In the genomic region with DNA sequence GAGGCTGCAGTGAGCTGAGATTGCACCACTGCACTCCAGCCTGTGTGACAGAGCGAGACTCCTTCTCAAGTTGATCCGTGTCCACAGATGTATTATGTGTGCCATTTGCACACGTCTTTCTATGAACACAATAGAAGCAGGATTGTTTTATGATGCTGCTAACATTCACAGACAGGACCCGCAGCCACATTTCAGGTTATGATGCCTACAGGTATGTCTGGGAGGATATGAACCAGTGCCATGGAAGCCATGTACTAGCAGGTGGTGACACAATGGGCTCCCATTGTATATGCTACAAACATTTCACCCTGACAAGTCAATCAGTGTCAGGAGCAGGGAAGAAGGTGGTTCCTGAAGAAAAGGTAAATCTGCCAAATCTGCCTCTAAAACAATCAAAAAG, we compare ENCODE assay signal across 14 cellular contexts. TPM values are rescaled to one million over a fixed set of nuclear protein-coding genes. Genes with fewer than 3 reads are reported as not detected.
A peak's percentile ranks its signal among the peaks of the same experiment; 100 is the strongest.
DNase-seq lines count a peak whose midpoint lies in the region; ATAC-seq, FAIRE-seq and TF ChIP-seq lines count a peak whose summit lies in the region.
"Had no signal": no experiment of that assay in that cellular context is flagged by ENCODE, and none has a peak within 500 bp of the region (broad histone marks: within the 10 kb centered on the region; RNA-seq: fewer than 3 reads in every experiment).

No MANE protein-coding gene starts in this region.

- no peak overlapping the region for H3K56ac ChIP-seq in H1 (replicated peaks; ENCODE audit: insufficient read length, low read depth, low read length)

- 92% methylated on average over 4 of the region's 4 CpGs; no CpG with 5 or more reads in 1 of the 2 experiments for WGBS in H1 (ENCODE audit: extremely low coverage in 1 of 2, insufficient coverage in 1 of 2, insufficient read length in 1 of 2, insufficient replicate concordance in 2 of 2, low coverage in 1 of 2, low lambda C conversion rate in 2 of 2, missing lambda C conversion rate in 1 of 2), 2 experiments
- 90 to 97% (median 95%) methylated on average over 4 of the region's 4 CpGs for WGBS in adrenal gland, 4 donors

- intact Hi-C loops in natural killer cell (cut with micrococcal nuclease) (no loop called here), adrenal gland (cut with DNase I) (loop anchor here (5.0 to 10.0 kb wide), 3 partner anchors 50 to 148 kb away; a partner anchor contains a TSS)

- H2AFZ ChIP-seq in H1 (ENCODE audit: low read length) (no peak overlapping the region), neural progenitor cell (replicated peaks) (no peak overlapping the region)

- no peak overlapping the region for H3K18ac ChIP-seq in H1 (ENCODE audit: extremely low read depth, low read length)

- FAIRE-seq in H1 (lab: Jason Lieb, UNC): no peak

- H3K27ac ChIP-seq in H1 (ENCODE audit: low read depth, low read length) (no peak overlapping the region), neural progenitor cell (no peak overlapping the region), adrenal gland (no peak overlapping the region)
- H3K27ac ChIP-seq: VCaP had no signal

- peak overlapping the region; percentile 13; the same call in 1 of the 2 replicates for H2BK12ac ChIP-seq in H1 (ENCODE audit: low read depth, low read length)

- TF ChIP-seq CTCF in natural killer cell (IDR thresholded peaks at IDR 0.05): no peak
- TF ChIP-seq CTCF in H1 (IDR thresholded peaks at IDR 0.05; ENCODE audit: control extremely low read depth in 1 of 3, insufficient read depth in 1 of 3, low read depth in 1 of 3, low read length in 3 of 3): no peak
- TF ChIP-seq CTCF in neural progenitor cell (IDR thresholded peaks at IDR 0.05): no peak
- TF ChIP-seq CTCF in adrenal gland (IDR thresholded peaks at IDR 0.05): no peak
- TF ChIP-seq CTCF in GM20000 (IDR thresholded peaks at IDR 0.05; ENCODE audit: extremely low read depth, missing control alignments): no peak

- H4K5ac ChIP-seq in H1 (ENCODE audit: insufficient read length, low read depth, low read length): no peak overlapping the region

- ATAC-seq in natural killer cell: no peak
- no peak for ATAC-seq in natural killer cell treated with Interleukin-12 subunit alpha and Interleukin-12 subunit beta and Interleukin-15 and Interleukin-18, amount 100 ng/mL, for 72 hours
- no peak for ATAC-seq in HG02852 (IDR thresholded peaks at IDR 0.05; ENCODE audit: unreplicated experiment)
- no peak for ATAC-seq in GM21381 (IDR thresholded peaks at IDR 0.05; ENCODE audit: unreplicated experiment)
- ATAC-seq: naive thymus-derived CD8-positive, alpha-beta T cell had no signal

- H2BK120ac ChIP-seq in H1 (replicated peaks; ENCODE audit: low read depth, low read length): no peak overlapping the region

- 0 out of 2 replicates have a peak overlapping the region, but pooled peaks have one; percentile 40 for H2BK20ac ChIP-seq in H1 (ENCODE audit: low read length)

- TF ChIP-seq EP300 in H1 (IDR thresholded peaks at IDR 0.05; ENCODE audit: borderline replicate concordance in 1 of 2, low read depth in 2 of 2, low read length in 2 of 2): no peak

- H3K4me1 Mint-ChIP-seq in natural killer cell (peaks cover 69 to 71% of the 10 kb centered on the region in 2 donors), neural progenitor cell (peaks cover 82% of the 10 kb centered on the region)
- H3K4me1 Mint-ChIP-seq in natural killer cell treated with Interleukin-12 subunit alpha and Interleukin-12 subunit beta and Interleukin-15 and Interleukin-18, amount 100 ng/mL, for 72 hours (ENCODE audit: low read depth in 2 of 2): peaks cover 34 to 36% of the 10 kb centered on the region in 2 donors

- 0 out of 2 replicates have a peak overlapping the region, but pooled peaks have one; percentile 54 for H2AK5ac ChIP-seq in H1 (ENCODE audit: low read depth, low read length)

- H4K20me1 ChIP-seq in H1 (replicated peaks in 1 of 2; ENCODE audit: control insufficient read depth in 1 of 2, insufficient read depth in 2 of 2, low read length in 2 of 2): peaks cover 2 to 5% of the 10 kb centered on the region in 2 experiments
- H4K20me1 ChIP-seq in neural progenitor cell (ENCODE audit: low read depth): peaks cover 8% of the 10 kb centered on the region

- no peaks in the 10 kb centered on the region for H3K9me3 ChIP-seq in H1 (ENCODE audit: insufficient read depth in 2 of 2, low read depth in 1 of 2, low read length in 1 of 2)
- no peaks in the 10 kb centered on the region for H3K9me3 ChIP-seq in neural progenitor cell (ENCODE audit: low read depth)
- no peaks in the 10 kb centered on the region for H3K9me3 ChIP-seq in adrenal gland (replicated peaks in 1 of 3)

- peaks cover 5% of the 10 kb centered on the region; the same call in 1 of the 2 replicates for H3K23me2 ChIP-seq in H1 (ENCODE audit: low read depth, low read length)

- H3K27me3 Mint-ChIP-seq in natural killer cell (ENCODE audit: low read depth in 2 of 2) (no peaks in the 10 kb centered on the region), neural progenitor cell (ENCODE audit: insufficient read depth, low read depth) (peaks cover 10% of the 10 kb centered on the region)
- no peaks in the 10 kb centered on the region for H3K27me3 Mint-ChIP-seq in natural killer cell treated with Interleukin-12 subunit alpha and Interleukin-12 subunit beta and Interleukin-15 and Interleukin-18, amount 100 ng/mL, for 72 hours
- H3K27me3 Mint-ChIP-seq: naive thymus-derived CD8-positive, alpha-beta T cell had no signal

- H3K9ac ChIP-seq in H1 (replicated peaks in 1 of 4; ENCODE audit: extremely low read depth in 1 of 4, low read depth in 3 of 4, low read length in 3 of 4) (0 out of 7 replicates have a peak overlapping the region, but pooled peaks of 1 of the 4 experiments have one; percentile 6), neural progenitor cell (no peak overlapping the region)

- CTCF ChIA-PET in H1 (lab: Charles Lee; ENCODE audit: partially characterized antibody): interaction anchor here (0.9 to 7.3 kb wide), 7 partner anchors 16 to 156 kb away, joined by 3 to 85 read pairs (median 4); a partner anchor contains a TSS

- H3K4me2 ChIP-seq in H1 (ENCODE audit: insufficient read depth in 1 of 2, low read depth in 2 of 2, low read length in 2 of 2) (peak overlapping the region in 1 of 2 experiments; percentile 57; a peak in 1 of 4 replicates), neural progenitor cell (peak overlapping the region; percentile 71)

- POLR2A ChIA-PET in H1 (lab: Charles Lee; ENCODE audit: partially characterized antibody): interaction anchor here (2.1 kb wide), 1 partner anchor 9 kb away, joined by 5 read pairs; no protein-coding TSS in a partner anchor

- no peak overlapping the region for H3K4ac ChIP-seq in H1 (replicated peaks; ENCODE audit: insufficient read length, low read depth, low read length)

- H3K79me2 ChIP-seq in H1 (ENCODE audit: control insufficient read depth in 1 of 2, insufficient read depth in 2 of 2, low read length in 2 of 2): peaks cover 8 to 82% of the 10 kb centered on the region in 2 experiments
- peaks cover 86% of the 10 kb centered on the region for H3K79me2 ChIP-seq in neural progenitor cell (ENCODE audit: low read depth)

- H3K14ac ChIP-seq in H1 (ENCODE audit: insufficient read length): no peak overlapping the region

- H3K4me1 ChIP-seq in H1 (replicated peaks in 1 of 4; ENCODE audit: control insufficient read depth in 3 of 4, insufficient read depth in 4 of 4, low read length in 3 of 4): peaks cover 14 to 34% (median 24%) of the 10 kb centered on the region in 4 experiments
- peaks cover 47% of the 10 kb centered on the region for H3K4me1 ChIP-seq in neural progenitor cell
- H3K4me1 ChIP-seq in adrenal gland (replicated peaks in 1 of 2): peaks cover 18 to 40% of the 10 kb centered on the region in 2 donors

- no peak for TF ChIP-seq POLR2A in H1 (IDR thresholded peaks at IDR 0.05; ENCODE audit: control extremely low read depth in 1 of 2, low read depth in 2 of 2, low read length in 2 of 2)
- no peak for TF ChIP-seq POLR2A in adrenal gland (IDR thresholded peaks at IDR 0.05)

- no peaks in the 10 kb centered on the region for H3K36me3 Mint-ChIP-seq in natural killer cell
- no peaks in the 10 kb centered on the region for H3K36me3 Mint-ChIP-seq in natural killer cell treated with Interleukin-12 subunit alpha and Interleukin-12 subunit beta and Interleukin-15 and Interleukin-18, amount 100 ng/mL, for 72 hours
- H3K36me3 Mint-ChIP-seq in neural progenitor cell: peaks cover 6% of the 10 kb centered on the region

- no peak overlapping the region for H4K91ac ChIP-seq in H1 (replicated peaks; ENCODE audit: insufficient read length, low read length)

- TF ChIP-seq RAD21 in H1 (IDR thresholded peaks at IDR 0.05 in 1 of 2, conservative IDR thresholded peaks at IDR 0.05 in 1 of 2; ENCODE audit: low read depth in 2 of 2, low read length in 2 of 2): no peak

- H2BK15ac ChIP-seq in H1 (ENCODE audit: low read length): no peak overlapping the region; the same call in 1 of the 2 replicates

- H3K27me3 ChIP-seq in H1 (replicated peaks in 1 of 4; ENCODE audit: control insufficient read depth in 3 of 4, extremely low read depth in 1 of 4, insufficient read depth in 3 of 4, low read length in 3 of 4): no peaks in the 10 kb centered on the region
- H3K27me3 ChIP-seq in neural progenitor cell: no peaks in the 10 kb centered on the region
- no peaks in the 10 kb centered on the region for H3K27me3 ChIP-seq in adrenal gland

- H3K9me3 Mint-ChIP-seq in natural killer cell: no peaks in the 10 kb centered on the region
- H3K9me3 Mint-ChIP-seq in natural killer cell treated with Interleukin-12 subunit alpha and Interleukin-12 subunit beta and Interleukin-15 and Interleukin-18, amount 100 ng/mL, for 72 hours: no peaks in the 10 kb centered on the region
- H3K9me3 Mint-ChIP-seq in neural progenitor cell: no peaks in the 10 kb centered on the region
- H3K9me3 Mint-ChIP-seq: naive thymus-derived CD8-positive, alpha-beta T cell had no signal

- H3K36me3 ChIP-seq in H1 (ENCODE audit: control insufficient read depth in 2 of 4, insufficient read depth in 4 of 4, low read length in 3 of 4): no peaks in the 10 kb centered on the region
- H3K36me3 ChIP-seq in neural progenitor cell: no peaks in the 10 kb centered on the region
- H3K36me3 ChIP-seq in adrenal gland (replicated peaks in 1 of 2): no peaks in the 10 kb centered on the region

- DNase-seq in natural killer cell (no peak), H1 (ENCODE audit: low read depth in 1 of 2, low spot score in 2 of 2) (no peak), neural progenitor cell (ENCODE audit: low spot score) (no peak), adrenal gland (no peak), GM20000 (ENCODE audit: low spot score) (no peak)
- no peak for DNase-seq in natural killer cell treated with Interleukin-12 subunit alpha and Interleukin-12 subunit beta and Interleukin-15 and Interleukin-18, amount 100 ng/mL, for 72 hours (ENCODE audit: low spot score)
- DNase-seq: DMS53; KG1; naive thymus-derived CD8-positive, alpha-beta T cell; NCI-H187 treated with DMSO at 0.1 percent for 48 hours; NK-92 treated with Interleukin-12 subunit alpha and Interleukin-12 subunit beta, amount 100 ng/mL, for 24 hours had no signal

- H3F3A ChIP-seq in neural progenitor cell (ENCODE audit: low read depth): peaks cover 17% of the 10 kb centered on the region

- H3K27ac Mint-ChIP-seq in natural killer cell (peak overlapping the region; percentile 87 to 91), neural progenitor cell (peak overlapping the region; percentile 84)
- H3K27ac Mint-ChIP-seq in natural killer cell treated with Interleukin-12 subunit alpha and Interleukin-12 subunit beta and Interleukin-15 and Interleukin-18, amount 100 ng/mL, for 72 hours: no peak overlapping the region

- H2BK5ac ChIP-seq in H1 (ENCODE audit: low read depth, low read length): no peak overlapping the region

- H3K79me1 ChIP-seq in H1 (ENCODE audit: low read depth, low read length): peaks cover 2% of the 10 kb centered on the region; the same call in 1 of the 2 replicates

- no peak overlapping the region; a peak in 1 of 8 replicates for H3K4me3 ChIP-seq in H1 (ENCODE audit: extremely low read depth in 1 of 4, insufficient read depth in 2 of 4, low read depth in 3 of 4, low read length in 4 of 4)
- no peak overlapping the region for H3K4me3 ChIP-seq in neural progenitor cell
- H3K4me3 ChIP-seq in adrenal gland: no peak overlapping the region

- H3K4me3 Mint-ChIP-seq in natural killer cell: no peak overlapping the region
- no peak overlapping the region for H3K4me3 Mint-ChIP-seq in natural killer cell treated with Interleukin-12 subunit alpha and Interleukin-12 subunit beta and Interleukin-15 and Interleukin-18, amount 100 ng/mL, for 72 hours
- H3K4me3 Mint-ChIP-seq in neural progenitor cell: no peak overlapping the region

- no peak overlapping the region for H3K23ac ChIP-seq in H1 (ENCODE audit: insufficient read length)

- no peak overlapping the region; the same call in 1 of the 2 replicates for H4K8ac ChIP-seq in H1 (ENCODE audit: extremely low read depth, insufficient read depth, low read length)

RNA-seq across cellular contexts. Expression of a gene that starts 4.3 kb away (rescaled TPM):
- 10 to 100 TPM; 16.2 to 20.0 (median 19.2) TPM for total RNA-seq in natural killer cell
- 1 to 10 TPM; 2.5 to 9.0 TPM for total RNA-seq in natural killer cell treated with Interleukin-12 subunit alpha and Interleukin-12 subunit beta and Interleukin-15 and Interleukin-18, amount 100 ng/mL, for 72 hours
- 21.4 and 21.6 TPM in 2 replicates for total RNA-seq in H1 (2021; fragmentation: NEBNext Ultra II Directional; extraction: Animal tissue kit (Norgen Biotek cat#: 25700))
- polyA plus RNA-seq in H1 (2011; rRNA removed): 8.5 and 9.0 TPM in 2 replicates
- polyA plus RNA-seq in H1 (2011; cell fraction: cytosol; rRNA removed): 8.6 TPM
- polyA plus RNA-seq in H1 (2011; cell fraction: nucleus; rRNA removed): 10.0 TPM
- polyA plus RNA-seq in H1 (2012, experiment 1 of 2): 8.3 to 11.6 TPM (median 10.6 TPM) in 4 replicates
- 4.8 TPM for polyA plus RNA-seq in H1 (2012, experiment 2 of 2)
- 18.2 TPM for polyA plus RNA-seq in H1 (2013, experiment 1 of 2)
- 21.0 TPM for polyA plus RNA-seq in H1 (2013, experiment 2 of 2)
- polyA minus RNA-seq in H1 (2011; rRNA and poly(A)+ RNA removed): 15.8 and 16.0 TPM in 2 replicates
- 10.1 TPM for polyA minus RNA-seq in H1 (2011; cell fraction: cytosol; rRNA and poly(A)+ RNA removed)
- polyA minus RNA-seq in H1 (2011; cell fraction: nucleus; rRNA and poly(A)+ RNA removed): 12.7 TPM
- 12.3 and 15.5 TPM in 2 replicates for total RNA-seq in neural progenitor cell (ENCODE audit: low replicate concordance)
- 10 to 100 TPM in 6 of 8 donors, 1 to 10 TPM in 2; 8.0 to 17.9 (median 10.6) TPM for total RNA-seq in adrenal gland
- polyA plus RNA-seq in adrenal gland: 1 to 10 TPM; 2.2 to 7.0 (median 2.5) TPM

Comparison
In these comparisons a context has a peak if more than half of its experiments do, and no peak if none do; other contexts are left out.
1. H3K27ac Mint-ChIP-seq: peak in natural killer cell (2 of 2) and neural progenitor cell (single experiment); none in natural killer cell treated with Interleukin-12 subunit alpha and Interleukin-12 subunit beta and Interleukin-15 and Interleukin-18, amount 100 ng/mL, for 72 hours (0 of 2).